Comparison of ENCODE assay signal across 8 cellular contexts in the genomic region with DNA sequence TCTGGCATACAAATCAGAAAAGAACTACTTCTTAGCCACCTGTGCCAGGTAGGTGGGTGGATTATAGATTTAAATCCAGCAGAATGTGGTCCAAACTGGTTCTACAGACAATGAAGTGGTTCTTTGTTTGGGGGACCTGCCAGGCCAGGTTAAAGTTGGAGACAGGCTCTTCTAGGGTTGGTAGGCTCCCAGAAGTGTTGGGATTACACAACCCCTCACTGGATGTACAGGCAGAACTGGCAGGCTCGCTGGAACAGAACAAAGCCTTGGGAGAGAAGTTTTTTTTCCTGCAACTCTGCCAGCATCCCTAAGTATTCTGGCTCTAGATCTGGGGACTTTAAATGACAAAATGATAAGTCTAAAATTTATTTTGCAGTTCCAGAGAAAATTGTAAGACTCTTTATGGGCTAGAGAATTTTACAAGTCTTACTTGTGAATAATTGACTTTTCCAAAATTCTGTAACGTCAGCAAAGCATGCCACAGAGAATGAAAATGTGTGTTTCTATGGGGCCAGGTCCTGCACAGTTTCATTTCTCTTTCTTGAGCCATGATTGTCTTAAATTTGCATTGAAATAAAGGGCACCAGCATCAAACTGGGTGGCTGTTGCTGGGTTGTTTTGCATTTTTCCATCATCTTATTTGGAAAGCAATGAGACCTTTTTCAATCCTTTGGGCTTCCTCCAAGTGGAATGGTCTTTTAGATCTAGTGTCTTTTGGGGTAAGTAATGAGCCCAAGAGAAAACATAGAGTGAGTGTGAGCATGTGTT. TPM values are rescaled to one million over a fixed set of nuclear protein-coding genes. Genes with fewer than 3 reads are reported as not detected.
DNase-seq lines count a peak whose midpoint lies in the region; ATAC-seq, FAIRE-seq and TF ChIP-seq lines count a peak whose summit lies in the region.

No MANE protein-coding gene starts in this region.

- H3K4me1 Mint-ChIP-seq in effector memory CD8-positive, alpha-beta T cell (ENCODE audit: low read depth in 2 of 2): no peaks in the 10 kb centered on the region

- in situ Hi-C loops in K562 (cut with MboI): no loop called here

- no peak for TF ChIP-seq CTCF in K562 (IDR thresholded peaks at IDR 0.05 in 2 of 3, conservative IDR thresholded peaks at IDR 0.05 in 1 of 3; ENCODE audit: insufficient read depth in 2 of 3, low read depth in 1 of 3, low read length in 3 of 3)

- peaks cover 7 to 8% of the 10 kb centered on the region in 2 donors for H3K9me3 Mint-ChIP-seq in effector memory CD8-positive, alpha-beta T cell

- H4K20me1 ChIP-seq in K562 (replicated peaks; ENCODE audit: control insufficient read depth, insufficient read depth, low read length): no peaks in the 10 kb centered on the region

- H3K27ac ChIP-seq in K562 (ENCODE audit: extremely low read depth, low read depth, low read length): no peak overlapping the region

- WGBS in K562 (ENCODE audit: insufficient coverage, low coverage, missing lambda C conversion rate): 0% methylated on average over 2 of the region's 2 CpGs

- DNase-seq in K562 (ENCODE audit: extremely low read depth in 1 of 4, low spot score in 3 of 4): no peak
- DNase-seq in pons (ENCODE audit: low spot score): peak; percentile 17
- DNase-seq in activated CD4-positive, alpha-beta T cell treated with anti-CD3 and anti-CD28 coated beads for 1 hour: no peak
- no peak for DNase-seq in effector memory CD8-positive, alpha-beta T cell
- no peak for DNase-seq in hepatic stellate cell (ENCODE audit: low spot score)

- H3K4me3 ChIP-seq in K562: no peak overlapping the region

- no peaks in the 10 kb centered on the region for H3K36me3 ChIP-seq in K562 (ENCODE audit: control insufficient read depth, insufficient read depth, low read length)

- no peaks in the 10 kb centered on the region for H3K27me3 ChIP-seq in K562 (ENCODE audit: control insufficient read depth in 2 of 2, insufficient read depth in 2 of 2, low read length in 2 of 2)

- H3K4me2 ChIP-seq in K562 (ENCODE audit: insufficient read depth, low read length): no peak overlapping the region

- TF ChIP-seq POLR2A in K562 (conservative IDR thresholded peaks at IDR 0.05): no peak

- no peaks in the 10 kb centered on the region for H3K36me3 Mint-ChIP-seq in effector memory CD8-positive, alpha-beta T cell (ENCODE audit: insufficient read depth)

- peaks cover 0 to 5% of the 10 kb centered on the region in 2 experiments; a peak in 3 of 5 replicates for H3K4me1 ChIP-seq in K562 (replicated peaks in 1 of 2; ENCODE audit: control insufficient read depth in 2 of 2, insufficient read depth in 2 of 2, low read length in 2 of 2)

- ATAC-seq in GM18861 (IDR thresholded peaks at IDR 0.05; ENCODE audit: unreplicated experiment): peak; percentile 78
- ATAC-seq in HG02852 (IDR thresholded peaks at IDR 0.05; ENCODE audit: unreplicated experiment): peak; percentile 56
- no peak for ATAC-seq in K562
- no peak for ATAC-seq in effector memory CD8-positive, alpha-beta T cell (replicated peaks)
- ATAC-seq in HG02884 (IDR thresholded peaks at IDR 0.05; ENCODE audit: unreplicated experiment): no peak

- H3K9me1 ChIP-seq in K562 (ENCODE audit: control insufficient read depth, insufficient read depth, low read length): no peaks in the 10 kb centered on the region

- intact Hi-C loops in K562 (cut with micrococcal nuclease): no loop called here

- no TSS peak for BruUV-seq in K562 (replicated peaks; lab: Mats Ljungman, UMichigan)

- POLR2A ChIA-PET in K562 (lab: Yijun Ruan, JAX): no interaction called here

- no peak for FAIRE-seq in K562 (lab: Jason Lieb, UNC)

- H3K27me3 Mint-ChIP-seq in effector memory CD8-positive, alpha-beta T cell: peaks cover 0 to 8% of the 10 kb centered on the region in 2 donors

- H3K9ac ChIP-seq in K562 (ENCODE audit: insufficient read depth in 1 of 2, low read depth in 2 of 2, low read length in 2 of 2): no peak overlapping the region

- peaks cover 8% of the 10 kb centered on the region; the same call in 1 of the 2 replicates for H3K9me3 ChIP-seq in K562 (replicated peaks; ENCODE audit: control insufficient read depth, insufficient read depth, low read depth, low read length)

- CTCF ChIA-PET in K562 (lab: Yijun Ruan, JAX; ENCODE audit: low intra/inter-chr PET ratio): no interaction called here

- TF ChIP-seq RAD21 in K562 (CRISPR knock-in tag; conservative IDR thresholded peaks at IDR 0.05 in 1 of 2, IDR thresholded peaks at IDR 0.05 in 1 of 2): no peak

- no peak overlapping the region for H3K4me3 Mint-ChIP-seq in effector memory CD8-positive, alpha-beta T cell

- TF ChIP-seq EP300 in K562 (IDR thresholded peaks at IDR 0.05; ENCODE audit: low read length): no peak

- H3K27ac Mint-ChIP-seq in effector memory CD8-positive, alpha-beta T cell: no peak overlapping the region

- no peaks in the 10 kb centered on the region for H3K79me2 ChIP-seq in K562 (ENCODE audit: control insufficient read depth, insufficient read depth, low read length)

- H2AFZ ChIP-seq in K562 (ENCODE audit: low read depth, low read length): no peak overlapping the region

TF ChIP-seq in K562, 482 proteins besides CTCF, POLR2A, EP300 and RAD21:
- TF ChIP-seq, protein P1, sequence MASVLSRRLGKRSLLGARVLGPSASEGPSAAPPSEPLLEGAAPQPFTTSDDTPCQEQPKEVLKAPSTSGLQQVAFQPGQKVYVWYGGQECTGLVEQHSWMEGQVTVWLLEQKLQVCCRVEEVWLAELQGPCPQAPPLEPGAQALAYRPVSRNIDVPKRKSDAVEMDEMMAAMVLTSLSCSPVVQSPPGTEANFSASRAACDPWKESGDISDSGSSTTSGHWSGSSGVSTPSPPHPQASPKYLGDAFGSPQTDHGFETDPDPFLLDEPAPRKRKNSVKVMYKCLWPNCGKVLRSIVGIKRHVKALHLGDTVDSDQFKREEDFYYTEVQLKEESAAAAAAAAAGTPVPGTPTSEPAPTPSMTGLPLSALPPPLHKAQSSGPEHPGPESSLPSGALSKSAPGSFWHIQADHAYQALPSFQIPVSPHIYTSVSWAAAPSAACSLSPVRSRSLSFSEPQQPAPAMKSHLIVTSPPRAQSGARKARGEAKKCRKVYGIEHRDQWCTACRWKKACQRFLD (CRISPR knock-in tag; IDR thresholded peaks at IDR 0.05): no peak
- TF ChIP-seq ZNF316 (IDR thresholded peaks at IDR 0.05) (peak; percentile 19; the same call in 1 of the 2 replicates), ZBTB17 (CRISPR knock-in tag; IDR thresholded peaks at IDR 0.05) (no peak)

RNA-seq across cellular contexts. Expression of a gene that starts 32.2 kb away (rescaled TPM):
- total RNA-seq in K562 (2011; cell fraction: chromatin; rRNA removed; ENCODE audit: low replicate concordance): 205 and 381 TPM in 2 replicates
- total RNA-seq in K562 (2011; cell fraction: nucleolus; rRNA removed): 125 and 161 TPM in 2 replicates
- total RNA-seq in K562 (2011; cell fraction: nucleoplasm; rRNA removed): 140 and 164 TPM in 2 replicates
- total RNA-seq in K562 (2014; rRNA removed) (73.3 and 86.1 TPM in 2 replicates), K562 (2014; rRNA removed; fragmentation: Illumina TruSeq; extraction: Trizol) (80.8 and 92.2 TPM in 2 replicates), K562 (2015; rRNA removed; fragmentation: Illumina TruSeq; extraction: Trizol) (66.2 and 70.2 TPM in 2 replicates), K562 (2021) (71.3 and 72.1 TPM in 2 replicates)
- polyA plus RNA-seq in K562 (2011; rRNA removed) (57.7 and 77.0 TPM in 2 replicates), K562 (2014; fragmentation: Illumina TruSeq; extraction: Trizol) (56.8 and 60.5 TPM in 2 replicates), K562 (2014; fragmentation: Nextera tagmentation; extraction: Ambion mirVana) (10 to 100 TPM; 12.0 to 18.3 TPM), K562 (2014; rRNA removed) (63.0 and 69.3 TPM in 2 replicates)
- polyA plus RNA-seq in K562 (2011; cell fraction: cytosol; rRNA removed): 49.6 and 61.3 TPM in 2 replicates
- 98.8 and 112 TPM in 2 replicates for polyA plus RNA-seq in K562 (2011; cell fraction: nucleus; rRNA removed)
- 36.9 and 41.3 TPM in 2 replicates for polyA plus RNA-seq in K562 (2012)
- polyA minus RNA-seq in K562 (2011; rRNA and poly(A)+ RNA removed): 181 and 188 TPM in 2 replicates
- 39.6 and 57.6 TPM in 2 replicates for polyA minus RNA-seq in K562 (2011; cell fraction: cytosol; rRNA and poly(A)+ RNA removed)
- 129 and 178 TPM in 2 replicates for polyA minus RNA-seq in K562 (2011; cell fraction: nucleus; rRNA and poly(A)+ RNA removed)

Comparison
In these comparisons a context has a peak if more than half of its experiments do, and no peak if none do; other contexts are left out.
1. ATAC-seq: peak in GM18861 (single experiment) and HG02852 (single experiment); none in K562 (single experiment), effector memory CD8-positive, alpha-beta T cell (single experiment) and HG02884 (single experiment).